In the genomic region with DNA sequence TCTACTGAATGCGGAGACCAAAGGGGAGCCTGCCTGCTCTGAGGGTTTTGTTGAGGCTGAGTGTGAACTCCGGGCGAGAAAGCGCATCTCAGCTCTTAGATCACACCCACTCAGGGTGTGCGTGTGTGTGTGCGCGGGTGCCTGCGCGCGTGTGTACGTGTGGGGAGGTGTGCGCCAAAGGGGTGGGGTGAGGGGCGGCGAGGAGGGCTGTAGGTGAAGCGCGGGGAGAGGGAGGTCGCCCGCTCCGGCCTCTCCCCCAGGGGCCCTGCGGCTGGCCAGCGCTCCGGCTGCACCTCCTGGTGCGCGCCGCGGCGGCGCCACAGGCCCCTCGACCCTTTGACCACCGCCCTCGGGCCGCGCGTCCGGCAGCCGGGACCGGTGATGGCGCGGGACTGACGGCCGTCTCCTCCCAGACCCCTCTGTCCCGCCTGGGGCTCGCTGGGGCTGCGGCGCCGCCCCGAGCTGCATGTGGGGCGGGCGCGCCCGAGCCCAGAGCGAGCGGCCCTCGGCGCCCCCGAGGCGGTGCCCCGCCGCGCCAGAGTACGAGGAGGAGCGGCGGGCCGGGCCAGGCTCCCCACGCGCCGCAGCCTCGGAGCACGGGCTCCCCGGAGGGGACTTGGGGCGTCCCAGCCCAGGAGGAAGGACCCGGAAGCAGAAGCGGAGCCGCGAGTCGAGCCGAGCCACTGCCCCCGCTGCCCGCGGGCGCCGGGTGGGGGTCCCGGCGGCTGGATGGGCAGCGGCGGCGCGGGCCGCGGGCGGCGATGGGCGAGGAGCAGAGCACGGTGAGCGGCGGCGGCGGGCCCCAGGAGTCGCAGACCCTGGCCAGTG, we compare ENCODE assay signal across 8 cellular contexts. TPM values are rescaled to one million over a fixed set of nuclear protein-coding genes. Genes with fewer than 3 reads are reported as not detected.
DNase-seq lines count a peak whose midpoint lies in the region; ATAC-seq and TF ChIP-seq lines count a peak whose summit lies in the region.

A gene with protein sequence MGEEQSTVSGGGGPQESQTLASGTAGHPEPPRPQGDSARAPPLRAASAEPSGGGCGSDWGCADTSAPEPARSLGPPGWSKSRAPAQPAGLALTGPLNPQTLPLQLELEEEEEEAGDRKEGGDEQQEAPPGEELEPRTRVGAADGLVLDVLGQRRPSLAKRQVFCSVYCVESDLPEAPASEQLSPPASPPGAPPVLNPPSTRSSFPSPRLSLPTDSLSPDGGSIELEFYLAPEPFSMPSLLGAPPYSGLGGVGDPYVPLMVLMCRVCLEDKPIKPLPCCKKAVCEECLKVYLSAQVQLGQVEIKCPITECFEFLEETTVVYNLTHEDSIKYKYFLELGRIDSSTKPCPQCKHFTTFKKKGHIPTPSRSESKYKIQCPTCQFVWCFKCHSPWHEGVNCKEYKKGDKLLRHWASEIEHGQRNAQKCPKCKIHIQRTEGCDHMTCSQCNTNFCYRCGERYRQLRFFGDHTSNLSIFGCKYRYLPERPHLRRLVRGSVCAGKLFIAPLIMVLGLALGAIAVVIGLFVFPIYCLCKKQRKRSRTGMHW (plus strand): TSS at position 654 of the 828 bp plus-strand sequence. CDS start 108 bp downstream, at position 762.

- peak within 1 kb of the TSS; percentile 51 to 79 (median 71) for H3K4me3 ChIP-seq in right lobe of liver

- no peaks in the 10 kb centered on the region for H3K9me3 ChIP-seq in right lobe of liver

- H3K36me3 ChIP-seq in right lobe of liver = no peaks in the 10 kb centered on the region

- H3K4me1 ChIP-seq in right lobe of liver = peaks cover 0 to 22% (median 6%) of the 10 kb centered on the region in 4 donors

- peak within 1 kb of the TSS; percentile 50 to 69 for H3K4me3 Mint-ChIP-seq in effector memory CD8-positive, alpha-beta T cell
- H3K4me3 Mint-ChIP-seq in stimulated activated naive CD8-positive, alpha-beta T cell treated with anti-CD3 and anti-CD28 coated beads, Interleukin-15, Interleukin-2, amounts not matched to agents 100 ng/mL and 50 ng/mL, for 24 hours = peak within 1 kb of the TSS; percentile 65

- H3K27ac Mint-ChIP-seq in effector memory CD8-positive, alpha-beta T cell = no peak within 1 kb of the TSS
- peak within 1 kb of the TSS; percentile 16 for H3K27ac Mint-ChIP-seq in stimulated activated naive CD8-positive, alpha-beta T cell treated with anti-CD3 and anti-CD28 coated beads, Interleukin-15, Interleukin-2, amounts not matched to agents 100 ng/mL and 50 ng/mL, for 24 hours

- H3K27me3 ChIP-seq in right lobe of liver = no peaks in the 10 kb centered on the region

- H3K27ac ChIP-seq in right lobe of liver = peak within 1 kb of the TSS; percentile 78 to 95 (median 86)

- TF ChIP-seq CTCF in right lobe of liver (IDR thresholded peaks at IDR 0.05) = peak in 2 of 4 donors; percentile 9 to 13

- peak; percentile 43 for ATAC-seq in HG02943 (IDR thresholded peaks at IDR 0.05; ENCODE audit: low read depth, unreplicated experiment)
- no peak for ATAC-seq in effector memory CD8-positive, alpha-beta T cell (replicated peaks)
- peak; percentile 72 to 84 (median 76) for ATAC-seq in right lobe of liver
- ATAC-seq in GM19351 (IDR thresholded peaks at IDR 0.05; ENCODE audit: unreplicated experiment) = no peak

- peak; percentile 61 for TF ChIP-seq POLR2A in right lobe of liver (IDR thresholded peaks at IDR 0.05)

- H3K9me3 Mint-ChIP-seq in effector memory CD8-positive, alpha-beta T cell = peaks cover 0 to 6% of the 10 kb centered on the region in 2 donors
- H3K9me3 Mint-ChIP-seq in stimulated activated naive CD8-positive, alpha-beta T cell treated with anti-CD3 and anti-CD28 coated beads, Interleukin-15, Interleukin-2, amounts not matched to agents 100 ng/mL and 50 ng/mL, for 24 hours = no peaks in the 10 kb centered on the region

- DNase-seq in GM04504 (ENCODE audit: low read depth) (peak; percentile 28), SKM-1 (lab: John Stamatoyannopoulos, UW; ENCODE audit: unreplicated experiment) (peak; percentile 15), right lobe of liver (peak; percentile 82 to 87 (median 86))
- no peak for DNase-seq in effector memory CD8-positive, alpha-beta T cell
- no peak for DNase-seq in activated effector memory CD4-positive, alpha-beta T cell treated with anti-CD3 and anti-CD28 coated beads, Interleukin-2, amount 50 U/mL, for 16 hours

- no peaks in the 10 kb centered on the region for H3K36me3 Mint-ChIP-seq in effector memory CD8-positive, alpha-beta T cell (ENCODE audit: insufficient read depth)
- no peaks in the 10 kb centered on the region for H3K36me3 Mint-ChIP-seq in stimulated activated naive CD8-positive, alpha-beta T cell treated with anti-CD3 and anti-CD28 coated beads, Interleukin-15, Interleukin-2, amounts not matched to agents 100 ng/mL and 50 ng/mL, for 24 hours (ENCODE audit: low read depth)

- 0% methylated on average over 4 of the region's 99 CpGs for WGBS in right lobe of liver (ENCODE audit: insufficient coverage, low coverage, low lambda C conversion rate, missing lambda C conversion rate)

- peaks cover 20 to 44% of the 10 kb centered on the region in 2 donors for H3K27me3 Mint-ChIP-seq in effector memory CD8-positive, alpha-beta T cell
- peaks cover 45% of the 10 kb centered on the region for H3K27me3 Mint-ChIP-seq in stimulated activated naive CD8-positive, alpha-beta T cell treated with anti-CD3 and anti-CD28 coated beads, Interleukin-15, Interleukin-2, amounts not matched to agents 100 ng/mL and 50 ng/mL, for 24 hours

- intact Hi-C loops in right lobe of liver (cut with DNase I) = no loop called here

- H3K4me1 Mint-ChIP-seq in effector memory CD8-positive, alpha-beta T cell (ENCODE audit: low read depth in 2 of 2) = peaks cover 0 to 10% of the 10 kb centered on the region in 2 donors
- H3K4me1 Mint-ChIP-seq in stimulated activated naive CD8-positive, alpha-beta T cell treated with anti-CD3 and anti-CD28 coated beads, Interleukin-15, Interleukin-2, amounts not matched to agents 100 ng/mL and 50 ng/mL, for 24 hours (ENCODE audit: low read depth) = peaks cover 13% of the 10 kb centered on the region

RNA-seq across cellular contexts. Expression of the gene that starts here (rescaled TPM):
- total RNA-seq in right lobe of liver = 10 to 100 TPM in 5 of 6 experiments, 1 to 10 TPM in 1; 9.8 to 20.7 (median 14.3) TPM

Comparison
In these comparisons a context has a peak if more than half of its experiments do, and no peak if none do; other contexts are left out.
1. DNase-seq: peak in GM04504 (single experiment), SKM-1 (single experiment) and right lobe of liver (3 of 3); none in effector memory CD8-positive, alpha-beta T cell (0 of 3) and activated effector memory CD4-positive, alpha-beta T cell treated with anti-CD3 and anti-CD28 coated beads, Interleukin-2, amount 50 U/mL, for 16 hours (single experiment).
2. ATAC-seq: peak in HG02943 (single experiment) and right lobe of liver (4 of 4); none in effector memory CD8-positive, alpha-beta T cell (single experiment) and GM19351 (single experiment).